In the genomic region with DNA sequence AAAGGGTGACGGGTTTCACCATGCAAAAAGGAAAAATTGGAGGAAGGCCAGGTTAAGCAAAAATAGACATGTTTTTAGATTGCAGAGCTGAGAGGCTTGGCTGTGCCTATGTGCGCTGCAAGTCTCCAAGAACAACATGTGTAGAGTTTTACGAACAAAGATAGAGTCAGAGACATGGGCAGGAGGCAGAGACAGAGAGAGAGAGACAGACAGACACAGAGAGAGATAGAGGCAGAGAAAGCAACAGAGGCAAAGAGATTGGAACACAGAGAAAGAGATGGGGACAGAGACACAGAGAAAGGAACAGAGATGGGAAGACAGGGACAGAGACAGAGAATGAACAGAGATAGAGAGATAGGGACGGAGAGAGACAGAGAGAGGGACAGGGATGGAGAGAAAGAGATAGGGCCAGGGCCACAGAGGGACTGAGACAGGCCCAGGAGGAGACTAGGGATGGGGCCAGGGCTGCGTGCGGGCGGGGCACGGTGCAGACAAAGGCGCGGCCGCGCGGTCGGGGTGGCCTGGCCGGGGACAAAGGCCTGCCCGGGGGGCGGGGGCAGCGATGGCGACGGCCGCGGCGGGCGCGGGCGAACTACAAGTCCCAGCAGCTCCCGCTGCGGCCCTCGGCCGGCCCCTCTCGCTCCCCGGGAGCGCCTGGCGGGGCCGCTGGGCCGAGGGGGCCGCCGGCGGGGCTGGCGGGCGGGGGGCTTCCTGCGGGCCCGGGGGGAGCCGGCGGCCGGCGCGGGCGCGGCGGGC, we compare ENCODE assay signal across 8 cellular contexts. TPM values are rescaled to one million over a fixed set of nuclear protein-coding genes. Genes with fewer than 3 reads are reported as not detected.
DNase-seq lines count a peak whose midpoint lies in the region; ATAC-seq, FAIRE-seq and TF ChIP-seq lines count a peak whose summit lies in the region.

A gene (plus strand): TSS at position 633 of the 756 bp plus-strand sequence. CDS start 3,140 bp downstream, outside the sequence.

- ATAC-seq in DND-41 (ENCODE audit: insufficient read depth, low read depth): peak; percentile 96
- ATAC-seq in GM21529 (IDR thresholded peaks at IDR 0.05; ENCODE audit: unreplicated experiment): no peak
- ATAC-seq in HG02571 (IDR thresholded peaks at IDR 0.05; ENCODE audit: unreplicated experiment): no peak

- H3K4me3 ChIP-seq in DND-41 (ENCODE audit: low read depth in 1 of 2, low read length in 2 of 2): peak within 1 kb of the TSS; percentile 85 to 91; a peak in 3 of 4 replicates
- no peak within 1 kb of the TSS for H3K4me3 ChIP-seq in KMS-11 (IDR thresholded peaks at IDR 0.05; ENCODE audit: insufficient read depth, low read depth, low read length)
- H3K4me3 ChIP-seq in colonic mucosa: peak within 1 kb of the TSS; percentile 67
- peak within 1 kb of the TSS; percentile 63 to 65 for H3K4me3 ChIP-seq in kidney (ENCODE audit: low read length in 2 of 2)
- peak within 1 kb of the TSS; percentile 37 to 61 (median 51) for H3K4me3 ChIP-seq in skin epidermis

- peak within 1 kb of the TSS; percentile 77 for H3K27ac ChIP-seq in DND-41 (ENCODE audit: low read length)
- no peak within 1 kb of the TSS for H3K27ac ChIP-seq in KMS-11
- H3K27ac ChIP-seq in colonic mucosa: peak within 1 kb of the TSS; percentile 76
- H3K27ac ChIP-seq in kidney (ENCODE audit: low read depth in 2 of 2, low read length in 2 of 2): peak within 1 kb of the TSS; percentile 60 to 78
- H3K27ac ChIP-seq in skin epidermis: peak within 1 kb of the TSS; percentile 56 to 96 (median 84)

- peaks cover 12% of the 10 kb centered on the region for H3K79me2 ChIP-seq in DND-41 (ENCODE audit: insufficient read depth, low read length)
- H3K79me2 ChIP-seq in KMS-11 (ENCODE audit: insufficient read depth, low read depth): no peaks in the 10 kb centered on the region

- H3K4me1 ChIP-seq in DND-41 (ENCODE audit: insufficient read depth, low read length) (peaks cover 23% of the 10 kb centered on the region), KMS-11 (ENCODE audit: low read depth, poor library complexity, severe bottlenecking) (no peaks in the 10 kb centered on the region), colonic mucosa (no peaks in the 10 kb centered on the region), kidney (ENCODE audit: control insufficient read depth in 1 of 2, insufficient read depth in 1 of 2, low read depth in 1 of 2, low read length in 2 of 2) (peaks cover 4 to 9% of the 10 kb centered on the region in 2 donors)

- H3K36me3 ChIP-seq in DND-41 (ENCODE audit: insufficient read depth, low read length) (0 out of 2 replicates have a peak, but pooled peaks cover 7% of the 10 kb centered on the region), KMS-11 (ENCODE audit: insufficient read depth) (no peaks in the 10 kb centered on the region), colonic mucosa (no peaks in the 10 kb centered on the region), kidney (ENCODE audit: control insufficient read depth in 1 of 2, insufficient read depth in 2 of 2, low read length in 2 of 2) (no peaks in the 10 kb centered on the region)

- no peaks in the 10 kb centered on the region for H3K9me3 ChIP-seq in DND-41 (ENCODE audit: insufficient read depth, low read length, severe bottlenecking)
- H3K9me3 ChIP-seq in colonic mucosa: no peaks in the 10 kb centered on the region
- H3K9me3 ChIP-seq in kidney (ENCODE audit: control insufficient read depth in 1 of 2, low read length in 2 of 2): no peaks in the 10 kb centered on the region

- no peaks in the 10 kb centered on the region for H3K9me3 Mint-ChIP-seq in T-helper 1 cell treated with Interleukin-12 subunit alpha and Interleukin-12 subunit beta and Interleukin-4 antibody, amounts not matched to agents 30 μg/mL and 1 μg/mL, for 36 hours

- intact Hi-C loops in colonic mucosa (cut with DNase I): no loop called here
- intact Hi-C loops in kidney (cut with DNase I): no loop called here

- DNase-seq in DND-41 (peak; percentile 70), colonic mucosa (peak; percentile 79), kidney (peak; percentile 92)

- TF ChIP-seq CTCF in DND-41 (IDR thresholded peaks at IDR 0.05; ENCODE audit: borderline replicate concordance, extremely low read depth, low read length, poor library complexity, severe bottlenecking): no peak
- TF ChIP-seq CTCF in KMS-11 (conservative IDR thresholded peaks at IDR 0.05; ENCODE audit: low read depth, low read length): no peak
- no peak for TF ChIP-seq CTCF in colonic mucosa (IDR thresholded peaks at IDR 0.05)
- no peak for TF ChIP-seq CTCF in kidney (IDR thresholded peaks at IDR 0.05; ENCODE audit: borderline replicate concordance, extremely low read depth, insufficient read depth)

- H2AFZ ChIP-seq in DND-41 (ENCODE audit: low read depth, low read length) (peak within 1 kb of the TSS; percentile 89), KMS-11 (ENCODE audit: low read depth) (peak within 1 kb of the TSS; percentile 97)

- no peak for FAIRE-seq in kidney (lab: Jason Lieb, UNC)

- peak within 1 kb of the TSS; percentile 10 for H3K27ac Mint-ChIP-seq in T-helper 1 cell treated with Interleukin-12 subunit alpha and Interleukin-12 subunit beta and Interleukin-4 antibody, amounts not matched to agents 30 μg/mL and 1 μg/mL, for 36 hours

- H3K4me2 ChIP-seq in DND-41 (ENCODE audit: insufficient read depth, low read length) (peak within 1 kb of the TSS; percentile 98), KMS-11 (peak within 1 kb of the TSS; percentile 71)

- peak within 1 kb of the TSS; percentile 83 for H3K4me3 Mint-ChIP-seq in T-helper 1 cell treated with Interleukin-12 subunit alpha and Interleukin-12 subunit beta and Interleukin-4 antibody, amounts not matched to agents 30 μg/mL and 1 μg/mL, for 36 hours

- peaks cover 8% of the 10 kb centered on the region for H3K4me1 Mint-ChIP-seq in T-helper 1 cell treated with Interleukin-12 subunit alpha and Interleukin-12 subunit beta and Interleukin-4 antibody, amounts not matched to agents 30 μg/mL and 1 μg/mL, for 36 hours (ENCODE audit: low read depth)

- peaks cover 3% of the 10 kb centered on the region for H3K36me3 Mint-ChIP-seq in T-helper 1 cell treated with Interleukin-12 subunit alpha and Interleukin-12 subunit beta and Interleukin-4 antibody, amounts not matched to agents 30 μg/mL and 1 μg/mL, for 36 hours (ENCODE audit: low read depth)

- H4K20me1 ChIP-seq in DND-41 (ENCODE audit: insufficient read depth, low read length) (no peaks in the 10 kb centered on the region), KMS-11 (ENCODE audit: insufficient read depth) (no peaks in the 10 kb centered on the region)

- H3K27me3 Mint-ChIP-seq in T-helper 1 cell treated with Interleukin-12 subunit alpha and Interleukin-12 subunit beta and Interleukin-4 antibody, amounts not matched to agents 30 μg/mL and 1 μg/mL, for 36 hours (ENCODE audit: low read depth): peaks cover 38% of the 10 kb centered on the region

- H3K27me3 ChIP-seq in DND-41 (ENCODE audit: insufficient read depth, low read length, poor library complexity): no peaks in the 10 kb centered on the region
- peaks cover 20% of the 10 kb centered on the region; the same call in 1 of the 2 replicates for H3K27me3 ChIP-seq in KMS-11 (ENCODE audit: insufficient read depth, low read depth)
- no peaks in the 10 kb centered on the region for H3K27me3 ChIP-seq in colonic mucosa

- H3K9ac ChIP-seq in DND-41 (ENCODE audit: low read depth, low read length) (peak within 1 kb of the TSS; percentile 96), KMS-11 (peak within 1 kb of the TSS; percentile 52; the same call in 1 of the 2 replicates), colonic mucosa (ENCODE audit: low read depth in 2 of 2, low read length in 2 of 2) (peak within 1 kb of the TSS; percentile 70 to 87), kidney (ENCODE audit: low read length in 2 of 2) (peak within 1 kb of the TSS; percentile 37 to 74)

RNA-seq across cellular contexts. Expression of the gene that starts here (rescaled TPM):
- 10 to 100 TPM; 20.2 to 44.1 TPM for total RNA-seq in colonic mucosa
- 39.1 TPM for total RNA-seq in kidney
- polyA plus RNA-seq in kidney (ENCODE audit: insufficient read depth, low read depth, low replicate concordance): 79.1 TPM
